ENCODE assay signal across 29 cellular contexts in genomic region chr1:216331211-216331610, GRCh38.
"Had no signal": no experiment of that assay in that cellular context is flagged by ENCODE, and none has a peak within 500 bp of the region (broad histone marks: within the 10 kb centered on the region; RNA-seq: fewer than 3 reads in every experiment).

No MANE protein-coding gene starts in this region.

- H3K27ac ChIP-seq: adrenal gland, ascending aorta, breast epithelium, coronary artery, dorsolateral prefrontal cortex, esophagus muscularis mucosa, gastroesophageal sphincter, heart right ventricle had no signal

- H3K4me1 ChIP-seq: ascending aorta, breast epithelium, esophagus muscularis mucosa, gastroesophageal sphincter, heart right ventricle had no signal

- H3K9me3 ChIP-seq: ascending aorta had no signal

- H3K27me3 ChIP-seq: adrenal gland, ascending aorta, breast epithelium, esophagus muscularis mucosa, gastroesophageal sphincter, heart right ventricle had no signal

- H3K4me3 ChIP-seq: adrenal gland, ascending aorta, breast epithelium, coronary artery, dorsolateral prefrontal cortex, esophagus muscularis mucosa, gastroesophageal sphincter, heart right ventricle had no signal

- DNase-seq: activated CD4-positive, alpha-beta memory T cell treated with anti-CD3 and anti-CD28 coated beads for 36 hours; activated CD4-positive, alpha-beta T cell treated with anti-CD3 and anti-CD28 coated beads for 36 hours; activated CD4-positive, alpha-beta T cell treated with anti-CD3 and anti-CD28 coated beads, Interleukin-2, amount 10 ng/mL, durations not matched to agents 24 days and 14 days; activated CD4-positive, CD25-positive, alpha-beta regulatory T cell; activated CD4-positive, CD25-positive, alpha-beta regulatory T cell treated with anti-CD3 and anti-CD28 coated beads, Interleukin-2, amount 50 U/mL, for 72 hours; activated CD8-positive, alpha-beta memory T cell treated with anti-CD3 and anti-CD28 coated beads, Interleukin-2, amount 10 ng/mL, durations not matched to agents 7 days and 5 days; activated CD8-positive, alpha-beta memory T cell treated with anti-CD3 and anti-CD28 coated beads, Interleukin-2, amount 50 U/mL, for 4 hours; activated CD8-positive, alpha-beta T cell treated with anti-CD3 and anti-CD28 coated beads, Interleukin-2, amount 10 ng/mL, durations not matched to agents 7 days and 5 days; activated effector memory CD4-positive, alpha-beta T cell treated with anti-CD3 and anti-CD28 coated beads, Interleukin-2, amount 50 U/mL, for 16 hours; activated naive CD4-positive, alpha-beta T cell treated with anti-CD3 and anti-CD28 coated beads for 36 hours; activated naive CD8-positive, alpha-beta T cell treated with anti-CD3 and anti-CD28 coated beads for 36 hours; activated naive CD8-positive, alpha-beta T cell treated with anti-CD3 and anti-CD28 coated beads, Interleukin-2, amount 50 U/mL, for 24 hours; activated T-cell treated with anti-CD3 and anti-CD28 coated beads, Interleukin-2, amount 50 U/mL, for 1 hour; activated T-cell treated with anti-CD3 and anti-CD28 coated beads, Interleukin-2, amount 50 U/mL, for 48 hours; adrenal gland; dorsolateral prefrontal cortex; effector memory CD4-positive, alpha-beta T cell; endodermal cell; erythroblast; foreskin melanocyte; heart right ventricle; T-helper 1 cell; T-helper 17 cell; T1000 had no signal

- H3K36me3 ChIP-seq: adrenal gland, ascending aorta, breast epithelium, esophagus muscularis mucosa, gastroesophageal sphincter, heart right ventricle had no signal

- ATAC-seq: activated CD4-positive, alpha-beta T cell treated with anti-CD3 and anti-CD28 coated beads for 36 hours; activated CD8-positive, alpha-beta memory T cell treated with anti-CD3 and anti-CD28 coated beads, Interleukin-2, amount 10 ng/mL, durations not matched to agents 7 days and 5 days; activated CD8-positive, alpha-beta T cell treated with anti-CD3 and anti-CD28 coated beads, Interleukin-2, amount 10 ng/mL, durations not matched to agents 7 days and 5 days; activated naive CD8-positive, alpha-beta T cell treated with anti-CD3 and anti-CD28 coated beads, Interleukin-2, amount 50 U/mL, for 24 hours; gastroesophageal sphincter; heart right ventricle; T-helper 17 cell had no signal
